In the genomic region with DNA sequence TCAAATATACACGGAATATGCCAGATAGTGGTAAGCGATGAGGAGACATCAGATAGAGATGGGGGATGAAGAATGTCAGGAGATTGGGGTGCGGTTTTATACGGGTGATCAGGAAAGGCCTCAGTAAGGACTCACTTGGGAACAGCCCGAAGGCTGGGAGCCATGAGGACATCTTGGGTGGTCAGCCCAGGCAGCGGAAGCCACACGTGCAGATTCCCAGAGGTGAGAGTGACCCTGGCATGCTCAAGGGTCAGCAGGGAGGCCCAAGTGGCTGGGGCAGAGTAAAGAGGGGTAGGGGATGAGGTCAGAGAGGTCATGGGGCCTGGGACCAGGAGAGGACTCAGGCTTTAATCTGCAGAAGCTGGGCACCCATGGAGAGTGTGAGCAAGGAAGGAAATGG, we compare ENCODE assay signal across 25 cellular contexts.
"Had no signal": no experiment of that assay in that cellular context is flagged by ENCODE, and none has a peak within 500 bp of the region (broad histone marks: within the 10 kb centered on the region; RNA-seq: fewer than 3 reads in every experiment).

No MANE protein-coding gene starts in this region.

- H3K4me3 Mint-ChIP-seq: immature natural killer cell, memory B cell, mesothelial cell of epicardium, natural killer cell, neural crest cell had no signal

- H3K27ac Mint-ChIP-seq: immature natural killer cell, memory B cell, mesothelial cell of epicardium, natural killer cell, progenitor cell of endocrine pancreas had no signal

- H3K4me1 Mint-ChIP-seq: immature natural killer cell, memory B cell, mesothelial cell of epicardium, natural killer cell, neural crest cell had no signal

- H3K4me1 ChIP-seq: gastrocnemius medialis, heart right ventricle, left ventricle myocardium inferior, lower lobe of right lung, pancreas, thyroid gland, upper lobe of left lung had no signal

- H3K27ac ChIP-seq: gastrocnemius medialis, heart right ventricle, left ventricle myocardium inferior, lower lobe of right lung, pancreas, suprapubic skin, thyroid gland, upper lobe of left lung had no signal

- DNase-seq: cerebellar nuclear complex; dermis blood vessel endothelial cell; effector CD4-positive, alpha-beta T cell; gastrocnemius medialis; heart right ventricle; immature natural killer cell; kidney; left cardiac atrium; left ventricle myocardium inferior; lower lobe of right lung; natural killer cell; nucleus accumbens; pancreas; right cardiac atrium; small intestine; stimulated activated CD4-positive, alpha-beta T cell treated with anti-CD3 and anti-CD28 coated beads, Interleukin-12 subunit alpha, Interleukin-12 subunit beta, amount 100 ng/mL, for 4 hours; stimulated activated naive CD4-positive, alpha-beta T cell treated with Interleukin-2 at 50 U/mL for 16 hours; thyroid gland; upper lobe of left lung had no signal

- H3K4me3 ChIP-seq: gastrocnemius medialis, heart right ventricle, left ventricle myocardium inferior, lower lobe of right lung, pancreas, suprapubic skin, thyroid gland, upper lobe of left lung had no signal

- ATAC-seq: esophagus mucosa, gastrocnemius medialis, heart right ventricle, left cardiac atrium, lower lobe of right lung, natural killer cell, pancreas, right cardiac atrium had no signal

- H3K9me3 ChIP-seq: gastrocnemius medialis, heart right ventricle, left ventricle myocardium inferior, lower lobe of right lung, pancreas, suprapubic skin, thyroid gland, upper lobe of left lung had no signal

- H3K36me3 ChIP-seq: gastrocnemius medialis, heart right ventricle, left ventricle myocardium inferior, lower lobe of right lung, pancreas, suprapubic skin, thyroid gland, upper lobe of left lung had no signal

- H3K36me3 Mint-ChIP-seq: immature natural killer cell, memory B cell, mesothelial cell of epicardium, natural killer cell had no signal

- H3K9me3 Mint-ChIP-seq: immature natural killer cell, mesothelial cell of epicardium, natural killer cell, neural crest cell had no signal

- H3K27me3 ChIP-seq: gastrocnemius medialis, pancreas, thyroid gland, upper lobe of left lung had no signal
